ENCODE assay signal across 12 cellular contexts in the genomic region with DNA sequence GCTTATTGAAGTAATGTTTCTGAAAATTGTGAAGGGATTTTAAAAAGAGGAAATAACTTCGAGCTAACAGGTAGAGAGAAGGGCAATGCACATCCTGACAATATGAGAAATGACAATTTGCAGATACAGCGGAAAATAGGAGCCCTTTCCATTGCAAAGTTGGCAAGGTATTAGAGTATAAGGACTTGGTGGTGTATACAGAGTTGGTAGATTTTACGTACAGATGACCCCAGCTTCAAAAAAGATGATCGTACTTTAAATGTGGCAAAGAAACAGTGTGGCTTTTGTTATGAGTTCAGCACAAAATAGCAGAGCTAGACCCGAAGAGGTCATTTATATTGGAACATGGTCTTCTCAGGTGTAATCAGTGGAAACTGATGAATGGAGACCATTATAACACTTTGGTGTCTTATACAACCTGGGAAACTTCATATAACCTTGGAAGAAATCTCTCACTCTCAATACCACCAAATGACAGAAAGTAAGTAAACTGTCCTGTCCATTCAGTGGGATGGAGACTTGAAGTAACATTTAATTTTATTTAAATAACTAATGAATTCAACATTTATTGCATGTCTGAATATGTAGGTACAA. TPM values are rescaled to one million over a fixed set of nuclear protein-coding genes. Genes with fewer than 3 reads are reported as not detected.
DNase-seq lines count a peak whose midpoint lies in the region; ATAC-seq and TF ChIP-seq lines count a peak whose summit lies in the region.
"Had no signal": no experiment of that assay in that cellular context is flagged by ENCODE, and none has a peak within 500 bp of the region (broad histone marks: within the 10 kb centered on the region; RNA-seq: fewer than 3 reads in every experiment).

No MANE protein-coding gene starts in this region.

- no peak overlapping the region for H3K4me3 ChIP-seq in OCI-LY1 (ENCODE audit: low read depth, low read length, poor library complexity, severe bottlenecking)
- peak overlapping the region; percentile 52 to 60 (median 56) for H3K4me3 ChIP-seq in gastrocnemius medialis

- DNase-seq in Caki2 (ENCODE audit: low read depth): peak; percentile 62
- no peak for DNase-seq in effector memory CD8-positive, alpha-beta T cell
- DNase-seq in gastrocnemius medialis: no peak
- no peak for DNase-seq in NCI-H2081 treated with DMSO at 0.1 percent for 48 hours (lab: John Stamatoyannopoulos, UW)
- DNase-seq in nephron progenitor cell: no peak
- DNase-seq: activated effector memory CD4-positive, alpha-beta T cell treated with Interleukin-2 at 50 U/mL for 16 hours; H9; trophoblast cell had no signal

- H3K4me1 ChIP-seq in OCI-LY1 (ENCODE audit: insufficient read depth, low read length, severe bottlenecking): peaks cover 30% of the 10 kb centered on the region
- H3K4me1 ChIP-seq in gastrocnemius medialis: peaks cover 10 to 12% of the 10 kb centered on the region in 2 donors

- no peak overlapping the region for H2AFZ ChIP-seq in OCI-LY1 (ENCODE audit: low read length)

- in situ Hi-C loops in Caki2 (cut with HindIII; ENCODE audit: low pct_unique_long_range_greater_than_20kb, low sequenced_read_pairs): no loop called here
- in situ Hi-C loops in gastrocnemius medialis (cut with MboI; ENCODE audit: low sequenced_read_pairs in 4 of 4): no loop called here

- H3K27me3 ChIP-seq in OCI-LY1 (ENCODE audit: insufficient read depth, low read length): no peaks in the 10 kb centered on the region
- H3K27me3 ChIP-seq in gastrocnemius medialis: no peaks in the 10 kb centered on the region

- no peak for TF ChIP-seq CTCF in OCI-LY1 (IDR thresholded peaks at IDR 0.05; ENCODE audit: low read length)
- TF ChIP-seq CTCF in gastrocnemius medialis (IDR thresholded peaks at IDR 0.05 in 4 of 5, conservative IDR thresholded peaks at IDR 0.05 in 1 of 5): no peak
- no peak for TF ChIP-seq CTCF in nephron progenitor cell (IDR thresholded peaks at IDR 0.05)

- intact Hi-C loops in gastrocnemius medialis (cut with DNase I; ENCODE audit: low total_unique reads): no loop called here

- no peak overlapping the region for H3K9ac ChIP-seq in OCI-LY1 (ENCODE audit: low read length)

- H3K9me2 ChIP-seq in OCI-LY1 (ENCODE audit: low read depth, low read length): no peaks in the 10 kb centered on the region

- H3K4me2 ChIP-seq in OCI-LY1 (ENCODE audit: low read length): peak overlapping the region; percentile 43; the same call in 1 of the 2 replicates

- peaks cover 5 to 14% of the 10 kb centered on the region in 2 donors for H3K9me3 Mint-ChIP-seq in effector memory CD8-positive, alpha-beta T cell
- no peaks in the 10 kb centered on the region for H3K9me3 Mint-ChIP-seq in nephron progenitor cell
- H3K9me3 Mint-ChIP-seq: H9 had no signal

- no peaks in the 10 kb centered on the region for H3K79me2 ChIP-seq in OCI-LY1 (ENCODE audit: insufficient read depth, low read length)

- H3K36me3 Mint-ChIP-seq in effector memory CD8-positive, alpha-beta T cell (ENCODE audit: insufficient read depth): peaks cover 39% of the 10 kb centered on the region
- H3K36me3 Mint-ChIP-seq in nephron progenitor cell (ENCODE audit: low read depth): no peaks in the 10 kb centered on the region

- H3K4me3 Mint-ChIP-seq in effector memory CD8-positive, alpha-beta T cell: peak overlapping the region; percentile 83 to 99
- no peak overlapping the region for H3K4me3 Mint-ChIP-seq in nephron progenitor cell
- H3K4me3 Mint-ChIP-seq: H9 had no signal

- H3K27me3 Mint-ChIP-seq in effector memory CD8-positive, alpha-beta T cell: no peaks in the 10 kb centered on the region
- no peaks in the 10 kb centered on the region for H3K27me3 Mint-ChIP-seq in nephron progenitor cell (ENCODE audit: low read depth, poor library complexity)

- H4K20me1 ChIP-seq in OCI-LY1 (ENCODE audit: insufficient read depth, low read length): no peaks in the 10 kb centered on the region

- peaks cover 25 to 51% of the 10 kb centered on the region in 2 donors for H3K4me1 Mint-ChIP-seq in effector memory CD8-positive, alpha-beta T cell (ENCODE audit: low read depth in 2 of 2)
- peaks cover 5% of the 10 kb centered on the region for H3K4me1 Mint-ChIP-seq in nephron progenitor cell

- peak overlapping the region; percentile 90 to 95 for H3K27ac Mint-ChIP-seq in effector memory CD8-positive, alpha-beta T cell
- H3K27ac Mint-ChIP-seq in nephron progenitor cell: no peak overlapping the region
- H3K27ac Mint-ChIP-seq: H9 had no signal

- H3K27ac ChIP-seq in OCI-LY1 (ENCODE audit: low read depth, low read length, poor library complexity, severe bottlenecking) (no peak overlapping the region), gastrocnemius medialis (peak overlapping the region; percentile 79 to 88 (median 83))

- no peaks in the 10 kb centered on the region for H3F3A ChIP-seq in OCI-LY1 (ENCODE audit: insufficient read depth, low read length)

- TF ChIP-seq POLR2A in gastrocnemius medialis (IDR thresholded peaks at IDR 0.05): no peak

- no peak for ATAC-seq in effector memory CD8-positive, alpha-beta T cell (replicated peaks)
- ATAC-seq in gastrocnemius medialis (no peak), GM18870 (IDR thresholded peaks at IDR 0.05; ENCODE audit: unreplicated experiment) (no peak), GM21390 (IDR thresholded peaks at IDR 0.05; ENCODE audit: unreplicated experiment) (no peak)

- H3K36me3 ChIP-seq in OCI-LY1 (ENCODE audit: insufficient read depth, low read length) (no peaks in the 10 kb centered on the region), gastrocnemius medialis (no peaks in the 10 kb centered on the region)

- 0 out of 2 replicates have a peak, but pooled peaks cover 2% of the 10 kb centered on the region for H3K9me3 ChIP-seq in OCI-LY1 (ENCODE audit: low read length)
- H3K9me3 ChIP-seq in gastrocnemius medialis: no peaks in the 10 kb centered on the region

RNA-seq across cellular contexts. Expression of gene CLEC2B, which starts 2.3 kb away (rescaled TPM):
- 4.7 and 11.5 TPM in 2 replicates for total RNA-seq in Caki2 (2014; rRNA removed; shearing (Covaris generic); ENCODE audit: low replicate concordance)
- total RNA-seq in gastrocnemius medialis: 10 to 100 TPM in 2 of 4 donors, 1 to 10 TPM in 2; 3.1 to 14.4 (median 10.7) TPM
- total RNA-seq: H9 had no signal

RNA-seq across cellular contexts. Expression of gene KLRF2, which starts 14.4 kb away (rescaled TPM):
- not detected in 2 replicates for total RNA-seq in Caki2 (2014; rRNA removed; shearing (Covaris generic); ENCODE audit: low replicate concordance)
- total RNA-seq in gastrocnemius medialis: not detected
- total RNA-seq: glomerular endothelial cell, H9 had no signal

RNA-seq across cellular contexts. Expression of gene KLRF1, which starts 39.6 kb away (rescaled TPM):
- total RNA-seq in Caki2 (2014; rRNA removed; shearing (Covaris generic); ENCODE audit: low replicate concordance): 1.2 TPM in 1 of 2 replicates, not detected in the other
- not detected for total RNA-seq in gastrocnemius medialis
- total RNA-seq: glomerular endothelial cell, H9 had no signal
